8 cellular contexts compared by ENCODE assay signal in genomic region chr3:48440590-48440958, GRCh38. TPM values are rescaled to one million over a fixed set of nuclear protein-coding genes. Genes with fewer than 3 reads are reported as not detected.
DNase-seq lines count a peak whose midpoint lies in the region; ATAC-seq and TF ChIP-seq lines count a peak whose summit lies in the region.

No MANE protein-coding gene starts in this region.

- RAD21 ChIA-PET in HCT116 (lab: Charles Lee; ENCODE audit: low non-redundant PET in 1 of 2, low total read pairs in 2 of 2, uncharacterized antibody in 2 of 2, unreplicated experiment in 2 of 2): no interaction called here

- no peaks in the 10 kb centered on the region for H4K20me1 ChIP-seq in HCT116 (ENCODE audit: insufficient read depth)

- peaks cover 11 to 33% of the 10 kb centered on the region in 2 experiments for H3K4me1 ChIP-seq in HCT116 (ENCODE audit: control insufficient read depth in 1 of 2, insufficient read depth in 2 of 2, low read length in 2 of 2)
- H3K4me1 ChIP-seq in iPS-18a (ENCODE audit: control insufficient read depth, low read depth, low read length): peaks cover 5% of the 10 kb centered on the region

- H3K36me3 Mint-ChIP-seq in activated naive CD8-positive, alpha-beta T cell: no peaks in the 10 kb centered on the region
- peaks cover 14 to 38% of the 10 kb centered on the region in 2 donors for H3K36me3 Mint-ChIP-seq in stimulated activated naive B cell treated with anti-CD40 and anti-IgM and Interleukin-4, amounts not matched to agents 10 μg/mL and 1 μg/mL and 100 μg/mL, for 72 hours

- H3K79me2 ChIP-seq in HCT116 (ENCODE audit: insufficient read depth, low read length): peaks cover 49% of the 10 kb centered on the region

- peak overlapping the region; percentile 97 for H3K9ac ChIP-seq in HCT116 (ENCODE audit: low read length)
- peak overlapping the region; percentile 88 for H3K9ac ChIP-seq in iPS-18a (ENCODE audit: low read length)

- CTCF ChIA-PET in AG04450 (lab: Charles Lee): interaction anchor here (1.2 to 2.9 kb wide), 3 partner anchors 10 to 246 kb away, joined by 3 to 10 read pairs (median 9); no protein-coding TSS in a partner anchor
- CTCF ChIA-PET in HCT116 (lab: Charles Lee): interaction anchor here (1.7 kb wide), 1 partner anchor 33 kb away, joined by 6 read pairs; no protein-coding TSS in a partner anchor

- H3K4me3 ChIP-seq in AG04450 (ENCODE audit: low read depth, low read length) (peak overlapping the region; percentile 91), HCT116 (replicated peaks in 1 of 2; ENCODE audit: low read depth in 1 of 2, low read length in 2 of 2) (peak overlapping the region; percentile 98 to 100), iPS-18a (ENCODE audit: low read length) (peak overlapping the region; percentile 98)

- POLR2A ChIA-PET in AG04450 (lab: Yijun Ruan, JAX): interaction anchor here (0.6 to 0.7 kb wide), 3 partner anchors 12 to 63 kb away, joined by 3 to 8 read pairs (median 3); no protein-coding TSS in a partner anchor
- POLR2A ChIA-PET in HCT116 (lab: Charles Lee): no interaction called here

- peaks cover 39% of the 10 kb centered on the region for H3K4me1 Mint-ChIP-seq in activated naive CD8-positive, alpha-beta T cell (ENCODE audit: low read depth)
- peaks cover 8 to 21% of the 10 kb centered on the region in 2 donors for H3K4me1 Mint-ChIP-seq in stimulated activated naive B cell treated with anti-CD40 and anti-IgM and Interleukin-4, amounts not matched to agents 10 μg/mL and 1 μg/mL and 100 μg/mL, for 72 hours

- DNase-seq in AG04450 (ENCODE audit: low read depth, low spot score) (no peak), HCT116 (ENCODE audit: low read depth, low spot score) (no peak), NCI-H128 (lab: John Stamatoyannopoulos, UW; ENCODE audit: unreplicated experiment) (no peak), hippocampal formation (lab: John Stamatoyannopoulos, UW) (no peak)
- no peak for DNase-seq in stimulated activated naive B cell treated with anti-CD40 and anti-IgM and Interleukin-4, amounts not matched to agents 10 μg/mL and 1 μg/mL and 100 μg/mL, for 72 hours

- H3K27me3 ChIP-seq in AG04450 (ENCODE audit: control insufficient read depth, insufficient read depth, low read length) (no peaks in the 10 kb centered on the region), HCT116 (ENCODE audit: insufficient read depth, low read length) (no peaks in the 10 kb centered on the region), iPS-18a (ENCODE audit: control insufficient read depth, insufficient read depth, low read length) (no peaks in the 10 kb centered on the region)

- H3K27ac Mint-ChIP-seq in activated naive CD8-positive, alpha-beta T cell: peak overlapping the region; percentile 98
- H3K27ac Mint-ChIP-seq in stimulated activated naive B cell treated with anti-CD40 and anti-IgM and Interleukin-4, amounts not matched to agents 10 μg/mL and 1 μg/mL and 100 μg/mL, for 72 hours: peak overlapping the region; percentile 97

- TSS peak; percentile 76 for BruUV-seq in HCT116 (replicated peaks; lab: Mats Ljungman, UMichigan)

- no peak for TF ChIP-seq POLR2A in HCT116 (IDR thresholded peaks at IDR 0.05; ENCODE audit: borderline replicate concordance, extremely low read depth, insufficient read depth, insufficient read length)

- ATAC-seq in HCT116 (peak; percentile 4), GM19328 (IDR thresholded peaks at IDR 0.05; ENCODE audit: unreplicated experiment) (no peak)
- peak; percentile 3 to 5 for ATAC-seq in stimulated activated naive B cell treated with anti-CD40 and anti-IgM and Interleukin-4, amounts not matched to agents 10 μg/mL and 1 μg/mL and 100 μg/mL, for 72 hours (replicated peaks)

- intact Hi-C loops in HCT116 (cut with micrococcal nuclease): no loop called here

- H3K4me2 ChIP-seq in HCT116 (ENCODE audit: low read length): peak overlapping the region; percentile 75

- H2AFZ ChIP-seq in HCT116 (ENCODE audit: low read depth, low read length, poor library complexity, severe bottlenecking): no peak overlapping the region

- peak overlapping the region; percentile 65 for H3K27ac ChIP-seq in AG04450 (ENCODE audit: low read depth, low read length)
- peak overlapping the region; percentile 71 for H3K27ac ChIP-seq in HCT116 (ENCODE audit: low read depth, low read length)
- H3K27ac ChIP-seq in iPS-18a (ENCODE audit: low read length): peak overlapping the region; percentile 52

- H3K4me3 Mint-ChIP-seq in activated naive CD8-positive, alpha-beta T cell: peak overlapping the region; percentile 98
- peak overlapping the region; percentile 96 to 100 for H3K4me3 Mint-ChIP-seq in stimulated activated naive B cell treated with anti-CD40 and anti-IgM and Interleukin-4, amounts not matched to agents 10 μg/mL and 1 μg/mL and 100 μg/mL, for 72 hours

- no peaks in the 10 kb centered on the region for H3K9me3 Mint-ChIP-seq in activated naive CD8-positive, alpha-beta T cell (ENCODE audit: low read depth)
- H3K9me3 Mint-ChIP-seq in stimulated activated naive B cell treated with anti-CD40 and anti-IgM and Interleukin-4, amounts not matched to agents 10 μg/mL and 1 μg/mL and 100 μg/mL, for 72 hours: no peaks in the 10 kb centered on the region

- no peaks in the 10 kb centered on the region for H3K9me2 ChIP-seq in HCT116 (ENCODE audit: insufficient read depth)

- H3K36me3 ChIP-seq in HCT116 (ENCODE audit: control insufficient read depth in 1 of 2, insufficient read depth in 2 of 2, low read length in 2 of 2) (peaks cover 16 to 21% of the 10 kb centered on the region in 2 experiments; a peak in 3 of 4 replicates), iPS-18a (ENCODE audit: control insufficient read depth, low read depth, low read length) (peaks cover 27% of the 10 kb centered on the region)

- H3K27me3 Mint-ChIP-seq in activated naive CD8-positive, alpha-beta T cell: no peaks in the 10 kb centered on the region
- no peaks in the 10 kb centered on the region for H3K27me3 Mint-ChIP-seq in stimulated activated naive B cell treated with anti-CD40 and anti-IgM and Interleukin-4, amounts not matched to agents 10 μg/mL and 1 μg/mL and 100 μg/mL, for 72 hours

- H3K9me3 ChIP-seq in AG04450 (ENCODE audit: control insufficient read depth, insufficient read depth, low read length) (no peaks in the 10 kb centered on the region; the same call in 1 of the 2 replicates), HCT116 (ENCODE audit: control insufficient read depth in 1 of 2, insufficient read depth in 1 of 2, low read depth in 1 of 2, low read length in 2 of 2) (no peaks in the 10 kb centered on the region), iPS-18a (ENCODE audit: control insufficient read depth, low read depth, low read length) (no peaks in the 10 kb centered on the region)

- TF ChIP-seq RAD21 in HCT116 (IDR thresholded peaks at IDR 0.05; ENCODE audit: low read depth): no peak

- TF ChIP-seq CTCF in AG04450 (IDR thresholded peaks at IDR 0.05; ENCODE audit: low read depth, low read length) (no peak), HCT116 (IDR thresholded peaks at IDR 0.05 in 2 of 3, conservative IDR thresholded peaks at IDR 0.05 in 1 of 3; ENCODE audit: borderline replicate concordance in 1 of 3, insufficient read depth in 1 of 3, low read depth in 2 of 3, low read length in 2 of 3) (no peak)

TF ChIP-seq in HCT116, 20 proteins besides CTCF, POLR2A, EP300 and RAD21 (continues in another document):
- TF ChIP-seq TCF7L2 (IDR thresholded peaks at IDR 0.05; ENCODE audit: borderline replicate concordance, extremely low read depth, insufficient read depth, insufficient read length): no peak
- TF ChIP-seq, protein P1, sequence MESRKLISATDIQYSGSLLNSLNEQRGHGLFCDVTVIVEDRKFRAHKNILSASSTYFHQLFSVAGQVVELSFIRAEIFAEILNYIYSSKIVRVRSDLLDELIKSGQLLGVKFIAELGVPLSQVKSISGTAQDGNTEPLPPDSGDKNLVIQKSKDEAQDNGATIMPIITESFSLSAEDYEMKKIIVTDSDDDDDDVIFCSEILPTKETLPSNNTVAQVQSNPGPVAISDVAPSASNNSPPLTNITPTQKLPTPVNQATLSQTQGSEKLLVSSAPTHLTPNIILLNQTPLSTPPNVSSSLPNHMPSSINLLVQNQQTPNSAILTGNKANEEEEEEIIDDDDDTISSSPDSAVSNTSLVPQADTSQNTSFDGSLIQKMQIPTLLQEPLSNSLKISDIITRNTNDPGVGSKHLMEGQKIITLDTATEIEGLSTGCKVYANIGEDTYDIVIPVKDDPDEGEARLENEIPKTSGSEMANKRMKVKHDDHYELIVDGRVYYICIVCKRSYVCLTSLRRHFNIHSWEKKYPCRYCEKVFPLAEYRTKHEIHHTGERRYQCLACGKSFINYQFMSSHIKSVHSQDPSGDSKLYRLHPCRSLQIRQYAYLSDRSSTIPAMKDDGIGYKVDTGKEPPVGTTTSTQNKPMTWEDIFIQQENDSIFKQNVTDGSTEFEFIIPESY (IDR thresholded peaks at IDR 0.05; ENCODE audit: extremely low read depth, insufficient replicate concordance, low read length): no peak

RNA-seq across cellular contexts. Expression of gene TMA7, which starts 0.5 kb away (rescaled TPM):
- 207 and 316 TPM in 2 replicates for polyA plus RNA-seq in AG04450 (2011; rRNA removed)
- polyA minus RNA-seq in AG04450 (2011; rRNA and poly(A)+ RNA removed): 35.8 and 40.7 TPM in 2 replicates
- total RNA-seq in HCT116 (2021; ENCODE audit: unreplicated experiment): 334 TPM
- 294 and 408 TPM in 2 replicates for polyA plus RNA-seq in HCT116 (2012)

RNA-seq across cellular contexts. Expression of gene CCDC51, which starts 0.7 kb away (rescaled TPM):
- polyA plus RNA-seq in AG04450 (2011; rRNA removed): 9.5 and 11.1 TPM in 2 replicates
- 6.4 and 7.5 TPM in 2 replicates for polyA minus RNA-seq in AG04450 (2011; rRNA and poly(A)+ RNA removed)
- total RNA-seq in HCT116 (2021; ENCODE audit: unreplicated experiment): 29.3 TPM
- polyA plus RNA-seq in HCT116 (2012): 21.0 and 26.8 TPM in 2 replicates

RNA-seq across cellular contexts. Expression of gene ATRIP, which starts 6.0 kb away (rescaled TPM):
- polyA plus RNA-seq in AG04450 (2011; rRNA removed): 5.1 and 5.8 TPM in 2 replicates
- 6.3 and 8.0 TPM in 2 replicates for polyA minus RNA-seq in AG04450 (2011; rRNA and poly(A)+ RNA removed)
- total RNA-seq in HCT116 (2021; ENCODE audit: unreplicated experiment): 15.6 TPM
- polyA plus RNA-seq in HCT116 (2012): 10.0 and 10.3 TPM in 2 replicates

RNA-seq across cellular contexts. Expression of gene PLXNB1, which starts 10.7 kb away (rescaled TPM):
- polyA plus RNA-seq in AG04450 (2011; rRNA removed): 13.4 and 18.3 TPM in 2 replicates
- polyA minus RNA-seq in AG04450 (2011; rRNA and poly(A)+ RNA removed): 31.3 and 58.8 TPM in 2 replicates
- total RNA-seq in HCT116 (2021; ENCODE audit: unreplicated experiment): 35.6 TPM
- 29.6 and 32.1 TPM in 2 replicates for polyA plus RNA-seq in HCT116 (2012)
